10 cellular contexts compared by ENCODE assay signal in genomic region chr1:174883361-174883760, GRCh38.
DNase-seq lines count a peak whose midpoint lies in the region; ATAC-seq and TF ChIP-seq lines count a peak whose summit lies in the region.
"Had no signal": no experiment of that assay in that cellular context is flagged by ENCODE, and none has a peak within 500 bp of the region (broad histone marks: within the 10 kb centered on the region; RNA-seq: fewer than 3 reads in every experiment).

No MANE protein-coding gene starts in this region.

- intact Hi-C loops in vagina (cut with DNase I), result no loop called here

- H3K4me2 ChIP-seq in GM23248 (ENCODE audit: unreplicated experiment), result no peak overlapping the region

- no peaks in the 10 kb centered on the region for H3K9me2 ChIP-seq in GM23248 (ENCODE audit: insufficient read depth)

- no peak overlapping the region for H3K27ac ChIP-seq in GM23248
- H3K27ac ChIP-seq in vagina, result no peak overlapping the region

- H4K20me1 ChIP-seq in GM23248 (ENCODE audit: insufficient read depth), result no peaks in the 10 kb centered on the region

- no peak for ATAC-seq in GM21576 (IDR thresholded peaks at IDR 0.05; ENCODE audit: unreplicated experiment)

- in situ Hi-C loops in GM23248 (cut with MboI), result no loop called here

- H3K27me3 ChIP-seq in GM23248 (replicated peaks; ENCODE audit: insufficient read depth) (no peaks in the 10 kb centered on the region), vagina (no peaks in the 10 kb centered on the region)

- no peak overlapping the region for H3K9ac ChIP-seq in GM23248

- no peak overlapping the region for H2AFZ ChIP-seq in GM23248

- no peak overlapping the region for H3K4me3 ChIP-seq in GM23248
- no peak overlapping the region for H3K4me3 ChIP-seq in vagina

- DNase-seq in AG20443 (ENCODE audit: low spot score) (peak; percentile 18), GM23248 (peak; percentile 23), SW480 (ENCODE audit: low spot score) (peak; percentile 22), foreskin melanocyte (peak; percentile 19), NCI-H1436 treated with DMSO at 0.1 percent for 48 hours (lab: John Stamatoyannopoulos, UW) (no peak), vagina (ENCODE audit: extremely low spot score in 2 of 2) (no peak)
- DNase-seq in activated CD8-positive, alpha-beta memory T cell treated with anti-CD3 and anti-CD28 coated beads, Interleukin-2, amount 50 U/mL, for 4 hours, result no peak
- DNase-seq: activated T-cell treated with anti-CD3 and anti-CD28 coated beads for 4 hours, NCI-H2227 treated with DMSO at 0.1 percent for 48 hours had no signal

- TF ChIP-seq POLR2A in vagina (IDR thresholded peaks at IDR 0.05), result no peak

- 97 to 100% methylated on average over 1 of the region's 1 CpG for WGBS in GM23248 (ENCODE audit: low coverage in 1 of 2, low lambda C conversion rate in 2 of 2, missing lambda C conversion rate in 2 of 2), 2 experiments

- no peaks in the 10 kb centered on the region for H3K79me2 ChIP-seq in GM23248 (ENCODE audit: insufficient read depth)

- H3K36me3 ChIP-seq in GM23248 (ENCODE audit: low read depth), result no peaks in the 10 kb centered on the region
- no peaks in the 10 kb centered on the region for H3K36me3 ChIP-seq in vagina

- TF ChIP-seq CTCF in vagina (IDR thresholded peaks at IDR 0.05), result no peak

- H3K4me1 ChIP-seq in GM23248 (ENCODE audit: insufficient read depth) (no peaks in the 10 kb centered on the region), vagina (no peaks in the 10 kb centered on the region)

- no peaks in the 10 kb centered on the region for H3F3A ChIP-seq in GM23248 (ENCODE audit: insufficient read depth)

- H3K9me3 ChIP-seq in GM23248 (ENCODE audit: low read depth), result no peaks in the 10 kb centered on the region
- H3K9me3 ChIP-seq in vagina, result no peaks in the 10 kb centered on the region

Comparison
In these comparisons a context has a peak if more than half of its experiments do, and no peak if none do; other contexts are left out.
1. DNase-seq: peak in AG20443 (single experiment), GM23248 (single experiment), SW480 (single experiment) and foreskin melanocyte (single experiment); none in NCI-H1436 treated with DMSO at 0.1 percent for 48 hours (single experiment), activated CD8-positive, alpha-beta memory T cell treated with anti-CD3 and anti-CD28 coated beads, Interleukin-2, amount 50 U/mL, for 4 hours (single experiment) and vagina (0 of 2).